21 cellular contexts compared by ENCODE assay signal in genomic region chr10:51367120-51367519, GRCh38.
DNase-seq lines count a peak whose midpoint lies in the region; ATAC-seq and TF ChIP-seq lines count a peak whose summit lies in the region.
"Had no signal": no experiment of that assay in that cellular context is flagged by ENCODE, and none has a peak within 500 bp of the region (broad histone marks: within the 10 kb centered on the region; RNA-seq: fewer than 3 reads in every experiment).

No MANE protein-coding gene starts in this region.

- intact Hi-C loops in esophagus muscularis mucosa (cut with DNase I) = no loop called here

- peaks cover 3% of the 10 kb centered on the region for H3K79me2 ChIP-seq in parathyroid adenoma

- H3K36me3 ChIP-seq in HEK293 (ENCODE audit: control insufficient read depth in 2 of 2, insufficient read depth in 1 of 2, low read length in 2 of 2) = no peaks in the 10 kb centered on the region
- no peaks in the 10 kb centered on the region for H3K36me3 ChIP-seq in esophagus muscularis mucosa
- no peaks in the 10 kb centered on the region for H3K36me3 ChIP-seq in parathyroid adenoma (ENCODE audit: control insufficient read depth, insufficient read depth, low read length)
- H3K36me3 ChIP-seq: colonic mucosa, neutrophil had no signal

- H3K4me3 ChIP-seq in HEK293 (ENCODE audit: low read depth, low read length) = no peak overlapping the region
- peak overlapping the region; percentile 2 to 25 (median 12) for H3K4me3 ChIP-seq in esophagus muscularis mucosa
- H3K4me3 ChIP-seq in parathyroid adenoma (ENCODE audit: low read depth, low read length) = no peak overlapping the region
- H3K4me3 ChIP-seq: colonic mucosa, GM12878, PC-9 had no signal

- H2AFZ ChIP-seq in parathyroid adenoma = peak overlapping the region; percentile 39
- H2AFZ ChIP-seq: PC-9 had no signal

- H3K27me3 ChIP-seq in esophagus muscularis mucosa = no peaks in the 10 kb centered on the region
- H3K27me3 ChIP-seq in parathyroid adenoma (ENCODE audit: control insufficient read depth, insufficient read depth, low read length) = no peaks in the 10 kb centered on the region
- H3K27me3 ChIP-seq: colonic mucosa, neutrophil had no signal

- 72% methylated on average over 4 of the region's 4 CpGs for WGBS in esophagus muscularis mucosa

- H3K27ac ChIP-seq in HEK293 (ENCODE audit: extremely low read depth, low read depth, low read length) (no peak overlapping the region), esophagus muscularis mucosa (replicated peaks in 1 of 4) (peak overlapping the region; percentile 6 to 49 (median 24)), parathyroid adenoma (no peak overlapping the region)
- H3K27ac ChIP-seq: colonic mucosa, neutrophil, PC-9 had no signal

- no peak for TF ChIP-seq POLR2A in esophagus muscularis mucosa (IDR thresholded peaks at IDR 0.05; ENCODE audit: low read depth)

- TF ChIP-seq CTCF in HEK293 (tag by site-specific recombination; IDR thresholded peaks at IDR 0.05) (no peak), esophagus muscularis mucosa (IDR thresholded peaks at IDR 0.05) (no peak), parathyroid adenoma (IDR thresholded peaks at IDR 0.05) (no peak)

- H3K4me1 ChIP-seq in HEK293 (ENCODE audit: control insufficient read depth, insufficient read depth, low read length) (peaks cover 3% of the 10 kb centered on the region; the same call in 1 of the 2 replicates), esophagus muscularis mucosa (peaks cover 6 to 31% (median 16%) of the 10 kb centered on the region in 4 donors), parathyroid adenoma (no peaks in the 10 kb centered on the region)
- H3K4me1 ChIP-seq: colonic mucosa had no signal

- DNase-seq in esophagus muscularis mucosa (ENCODE audit: extremely low spot score) = no peak
- DNase-seq in inferior parietal cortex (ENCODE audit: extremely low spot score) = peak; percentile 59
- DNase-seq in left lobe of liver (ENCODE audit: low spot score) = no peak
- DNase-seq in DMS53 (lab: John Stamatoyannopoulos, UW) = no peak
- DNase-seq: activated CD4-positive, alpha-beta T cell treated with anti-CD3 and anti-CD28 coated beads, Interleukin-2, amount 50 U/mL, for 4 hours; activated T-cell treated with anti-CD3 and anti-CD28 coated beads, Interleukin-2, amount 50 U/mL, for 72 hours; amniotic stem cell; colonic mucosa; erythroblast; H9; mammary epithelial cell; MV-4-11; NCI-H69; PC-9 had no signal

- no peak overlapping the region for H3K9ac ChIP-seq in parathyroid adenoma

- TF ChIP-seq EP300 in esophagus muscularis mucosa (IDR thresholded peaks at IDR 0.05) = no peak

- no peak overlapping the region for H3K4me2 ChIP-seq in parathyroid adenoma (ENCODE audit: low read length)
- H3K4me2 ChIP-seq: PC-9 had no signal

- POLR2A ChIA-PET in HEK293 (lab: Yijun Ruan, JAX) = no interaction called here

- CTCF ChIA-PET in HEK293 (lab: Yijun Ruan, JAX) = interaction anchor here (0.7 to 2.3 kb wide), 2 partner anchors 22 to 409 kb away, joined by 3 to 7 read pairs; no protein-coding TSS in a partner anchor

- H3K9me3 ChIP-seq in HEK293 (ENCODE audit: control insufficient read depth, insufficient read depth, low read depth, low read length) (no peaks in the 10 kb centered on the region), esophagus muscularis mucosa (no peaks in the 10 kb centered on the region), parathyroid adenoma (ENCODE audit: control insufficient read depth, low read length) (no peaks in the 10 kb centered on the region)
- H3K9me3 ChIP-seq: colonic mucosa, neutrophil had no signal

- no peak for ATAC-seq in left lobe of liver
- no peak for ATAC-seq in HG03439 (IDR thresholded peaks at IDR 0.05; ENCODE audit: unreplicated experiment)
- ATAC-seq in GM18502 (IDR thresholded peaks at IDR 0.05; ENCODE audit: poor library complexity, unreplicated experiment) = no peak
- ATAC-seq: activated T-cell treated with anti-CD3 and anti-CD28 coated beads, Interleukin-2, amount 50 U/mL, for 72 hours; GM12878; stimulated activated memory B cell treated with anti-CD40 and anti-IgM and Interleukin-4, amounts not matched to agents 10 μg/mL and 1 μg/mL and 100 μg/mL, for 72 hours had no signal

TF ChIP-seq in HEK293, 187 proteins besides CTCF, POLR2A, EP300 and RAD21:
- TF ChIP-seq ZBTB11 (tag by site-specific recombination; conservative IDR thresholded peaks at IDR 0.05; ENCODE audit: low read depth) (peak; percentile 67), ZNF404 (tag by site-specific recombination; IDR thresholded peaks at IDR 0.05) (no peak), FEZF1 (tag by site-specific recombination; IDR thresholded peaks at IDR 0.05) (peak; percentile 72)
- TF ChIP-seq, protein P1, sequence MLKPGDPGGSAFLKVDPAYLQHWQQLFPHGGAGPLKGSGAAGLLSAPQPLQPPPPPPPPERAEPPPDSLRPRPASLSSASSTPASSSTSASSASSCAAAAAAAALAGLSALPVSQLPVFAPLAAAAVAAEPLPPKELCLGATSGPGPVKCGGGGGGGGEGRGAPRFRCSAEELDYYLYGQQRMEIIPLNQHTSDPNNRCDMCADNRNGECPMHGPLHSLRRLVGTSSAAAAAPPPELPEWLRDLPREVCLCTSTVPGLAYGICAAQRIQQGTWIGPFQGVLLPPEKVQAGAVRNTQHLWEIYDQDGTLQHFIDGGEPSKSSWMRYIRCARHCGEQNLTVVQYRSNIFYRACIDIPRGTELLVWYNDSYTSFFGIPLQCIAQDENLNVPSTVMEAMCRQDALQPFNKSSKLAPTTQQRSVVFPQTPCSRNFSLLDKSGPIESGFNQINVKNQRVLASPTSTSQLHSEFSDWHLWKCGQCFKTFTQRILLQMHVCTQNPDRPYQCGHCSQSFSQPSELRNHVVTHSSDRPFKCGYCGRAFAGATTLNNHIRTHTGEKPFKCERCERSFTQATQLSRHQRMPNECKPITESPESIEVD (tag by site-specific recombination; IDR thresholded peaks at IDR 0.05) = 0 out of 2 replicates have a peak, but pooled peaks have one; percentile 12

Comparison
In these comparisons a context has a peak if more than half of its experiments do, and no peak if none do; other contexts are left out.
1. H3K27ac ChIP-seq: peak in esophagus muscularis mucosa (4 of 4); none in HEK293 (single experiment) and parathyroid adenoma (single experiment).
2. H3K4me3 ChIP-seq: peak in esophagus muscularis mucosa (4 of 4); none in HEK293 (single experiment) and parathyroid adenoma (single experiment).